8 cellular contexts compared by ENCODE assay signal in genomic region chr3:136192195-136192594, GRCh38. TPM values are rescaled to one million over a fixed set of nuclear protein-coding genes. Genes with fewer than 3 reads are reported as not detected.
DNase-seq lines count a peak whose midpoint lies in the region; ATAC-seq and TF ChIP-seq lines count a peak whose summit lies in the region.
"Not testable (repeated sequence)": the region's sequence is repeated elsewhere in the genome, so short reads cannot be mapped to it uniquely, and the experiment has no call there.

No MANE protein-coding gene starts in this region.

- not testable (repeated sequence) for ATAC-seq in activated naive CD4-positive, alpha-beta T cell treated with anti-CD3 and anti-CD28 coated beads, Interleukin-2, amount 50 U/mL, for 72 hours

- not testable (repeated sequence) for H3K4me1 ChIP-seq in BE2C
- H3K4me1 ChIP-seq in HUES48 (ENCODE audit: control insufficient read depth, insufficient read depth, low read length) (peaks cover 36% of the 10 kb centered on the region), duodenal mucosa (ENCODE audit: control insufficient read depth in 1 of 2, insufficient read depth in 2 of 2, low read length in 2 of 2) (peaks cover 27 to 28% of the 10 kb centered on the region in 2 donors), iPS-15b (ENCODE audit: control insufficient read depth, insufficient read depth, low read length) (peaks cover 18% of the 10 kb centered on the region), stomach (peaks cover 38 to 70% (median 58%) of the 10 kb centered on the region in 4 donors)

- 13 to 32% (median 19%) methylated on average over 6 of the region's 6 CpGs for WGBS in stomach, 5 donors

- not testable (repeated sequence) for DNase-seq in BE2C; activated naive CD4-positive, alpha-beta T cell treated with anti-CD3 and anti-CD28 coated beads, Interleukin-2, amount 50 U/mL, for 72 hours (ENCODE audit: low spot score in 2 of 2); stomach

- H3K4me3 ChIP-seq in BE2C (ENCODE audit: low read depth, low read length) (peak overlapping the region; percentile 99), HUES48 (ENCODE audit: low read depth, low read length) (peak overlapping the region; percentile 81), SU-DHL-6 (ENCODE audit: insufficient read depth, low read length, poor library complexity, severe bottlenecking) (peak overlapping the region; percentile 91), duodenal mucosa (ENCODE audit: low read depth in 1 of 2, low read length in 2 of 2) (peak overlapping the region; percentile 91 to 96), iPS-15b (ENCODE audit: low read depth, low read length) (peak overlapping the region; percentile 98), neural cell (ENCODE audit: low read length) (peak overlapping the region; percentile 93), stomach (peak overlapping the region; percentile 22 to 93 (median 84))

- not testable (repeated sequence) for H3K9me3 ChIP-seq in BE2C; HUES48 (ENCODE audit: control insufficient read depth, insufficient read depth, low read length); SU-DHL-6 (ENCODE audit: insufficient read depth, low read length); duodenal mucosa (ENCODE audit: control insufficient read depth in 1 of 2, low read length in 2 of 2); iPS-15b (ENCODE audit: control insufficient read depth, insufficient read depth, low read length); neural cell (ENCODE audit: low read length); stomach

- intact Hi-C loops in stomach (cut with DNase I; ENCODE audit: low total_unique reads), result not testable (repeated sequence)

- H3K9me3 Mint-ChIP-seq in activated naive CD4-positive, alpha-beta T cell treated with anti-CD3 and anti-CD28 coated beads, Interleukin-2, amount 50 U/mL, for 72 hours, result not testable (repeated sequence)

- H3K27ac Mint-ChIP-seq in activated naive CD4-positive, alpha-beta T cell treated with anti-CD3 and anti-CD28 coated beads, Interleukin-2, amount 50 U/mL, for 72 hours, result peak overlapping the region; percentile 84 to 91

- not testable (repeated sequence) for TF ChIP-seq EP300 in neural cell (conservative IDR thresholded peaks at IDR 0.05; ENCODE audit: poor library complexity, severe bottlenecking); stomach (IDR thresholded peaks at IDR 0.05)

- peaks cover 23 to 45% of the 10 kb centered on the region in 2 donors for H3K36me3 Mint-ChIP-seq in activated naive CD4-positive, alpha-beta T cell treated with anti-CD3 and anti-CD28 coated beads, Interleukin-2, amount 50 U/mL, for 72 hours

- peak overlapping the region; percentile 96 for H3K4me2 ChIP-seq in SU-DHL-6 (ENCODE audit: low read depth, low read length, poor library complexity, severe bottlenecking)
- H3K4me2 ChIP-seq in neural cell (ENCODE audit: low read length), result peak overlapping the region; percentile 83

- not testable (repeated sequence) for TF ChIP-seq CTCF in BE2C (IDR thresholded peaks at IDR 0.05; ENCODE audit: low read depth, low read length); SU-DHL-6 (IDR thresholded peaks at IDR 0.05; ENCODE audit: insufficient read depth, low read length, poor library complexity, severe bottlenecking); neural cell (IDR thresholded peaks at IDR 0.05; ENCODE audit: poor library complexity, severe bottlenecking); stomach (IDR thresholded peaks at IDR 0.05)

- H3K9me2 ChIP-seq in SU-DHL-6 (replicated peaks; ENCODE audit: insufficient read depth, low read length); neural cell (ENCODE audit: insufficient read depth, low read length): not testable (repeated sequence)

- H3K36me3 ChIP-seq in BE2C; HUES48 (ENCODE audit: control insufficient read depth, insufficient read depth, low read length); duodenal mucosa (ENCODE audit: control insufficient read depth in 1 of 2, insufficient read depth in 2 of 2, low read length in 2 of 2); iPS-15b (ENCODE audit: control insufficient read depth, insufficient read depth, low read length); neural cell (ENCODE audit: insufficient read depth, low read length); stomach: not testable (repeated sequence)
- peaks cover 11% of the 10 kb centered on the region; the same call in 1 of the 2 replicates for H3K36me3 ChIP-seq in SU-DHL-6 (ENCODE audit: low read length)

- not testable (repeated sequence) for TF ChIP-seq POLR2A in stomach (IDR thresholded peaks at IDR 0.05)

- H3K27ac ChIP-seq in HUES48 (ENCODE audit: low read depth, low read length); duodenal mucosa (ENCODE audit: low read depth, low read length); neural cell (ENCODE audit: low read length): not testable (repeated sequence)
- 0 out of 2 replicates have a peak overlapping the region, but pooled peaks have one; percentile 98 for H3K27ac ChIP-seq in SU-DHL-6 (ENCODE audit: low read depth, low read length)
- H3K27ac ChIP-seq in stomach, result peak overlapping the region in 4 of 5 donors; percentile 3 to 100 (median 100)

- not testable (repeated sequence) for TF ChIP-seq RAD21 in neural cell (conservative IDR thresholded peaks at IDR 0.05)

- not testable (repeated sequence) for H3K9ac ChIP-seq in HUES48 (ENCODE audit: low read depth, low read length); iPS-15b (ENCODE audit: low read depth, low read length); neural cell (ENCODE audit: low read length)
- H3K9ac ChIP-seq in SU-DHL-6 (ENCODE audit: low read length) (peak overlapping the region; percentile 94), duodenal mucosa (ENCODE audit: low read depth in 1 of 2, low read length in 2 of 2) (peak overlapping the region in 1 of 2 donors; percentile 20)

- not testable (repeated sequence) for H3K27me3 ChIP-seq in BE2C; HUES48 (ENCODE audit: control insufficient read depth, insufficient read depth, low read length); SU-DHL-6 (ENCODE audit: low read length); duodenal mucosa (ENCODE audit: control insufficient read depth in 1 of 2, insufficient read depth in 2 of 2, low read length in 2 of 2); iPS-15b (ENCODE audit: control insufficient read depth, insufficient read depth, low read length); neural cell (ENCODE audit: insufficient read depth, low read depth, low read length); stomach

- H3F3A ChIP-seq in SU-DHL-6 (ENCODE audit: insufficient read depth), result peaks cover 20% of the 10 kb centered on the region; the same call in 1 of the 2 replicates
- not testable (repeated sequence) for H3F3A ChIP-seq in neural cell (ENCODE audit: insufficient read depth, low read length, poor library complexity, severe bottlenecking)

- not testable (repeated sequence) for H2AFZ ChIP-seq in SU-DHL-6 (ENCODE audit: low read depth, low read length, severe bottlenecking); neural cell (ENCODE audit: low read depth, low read length)

- peaks cover 84% of the 10 kb centered on the region for H3K79me2 ChIP-seq in SU-DHL-6 (ENCODE audit: insufficient read depth, low read length)
- peaks cover 83% of the 10 kb centered on the region for H3K79me2 ChIP-seq in neural cell (replicated peaks; ENCODE audit: insufficient read depth, low read length)

- H4K20me1 ChIP-seq in SU-DHL-6 (ENCODE audit: low read depth, low read length) (peaks cover 38% of the 10 kb centered on the region), neural cell (ENCODE audit: insufficient read depth) (peaks cover 31% of the 10 kb centered on the region)

RNA-seq across cellular contexts. Expression of gene MSL2, which starts 3.9 kb away (rescaled TPM):
- 25.0 TPM for polyA plus RNA-seq in BE2C (2012; ENCODE audit: insufficient read depth, insufficient read length, low read depth)
- total RNA-seq in activated naive CD4-positive, alpha-beta T cell treated with anti-CD3 and anti-CD28 coated beads, Interleukin-2, amount 50 U/mL, for 72 hours, result 10 to 100 TPM; 37.4 to 78.2 TPM
- polyA plus RNA-seq in neural cell (12.8 and 14.9 TPM in 2 replicates), stomach (1 to 10 TPM; 3.4 to 5.2 (median 4.9) TPM)
- 52.3 and 58.1 TPM in 2 replicates for polyA minus RNA-seq in neural cell
- total RNA-seq in stomach, result 10 to 100 TPM; 12.3 to 55.4 (median 28.0) TPM

RNA-seq across cellular contexts. Expression of gene PCCB, which starts 57.9 kb away (rescaled TPM):
- 36.5 TPM for polyA plus RNA-seq in BE2C (2012; ENCODE audit: insufficient read depth, insufficient read length, low read depth)
- total RNA-seq in activated naive CD4-positive, alpha-beta T cell treated with anti-CD3 and anti-CD28 coated beads, Interleukin-2, amount 50 U/mL, for 72 hours, result 10 to 100 TPM; 45.0 to 78.2 TPM
- 18.3 and 26.9 TPM in 2 replicates for polyA plus RNA-seq in neural cell
- 37.2 and 44.6 TPM in 2 replicates for polyA minus RNA-seq in neural cell
- total RNA-seq in stomach, result 10 to 100 TPM in 3 of 5 donors, 1 to 10 TPM in 2; 4.7 to 45.0 (median 23.2) TPM
- polyA plus RNA-seq in stomach, result 10 to 100 TPM; 15.5 to 28.4 (median 20.5) TPM
